Comparison of ENCODE assay signal across 1 cellular context in the genomic region with DNA sequence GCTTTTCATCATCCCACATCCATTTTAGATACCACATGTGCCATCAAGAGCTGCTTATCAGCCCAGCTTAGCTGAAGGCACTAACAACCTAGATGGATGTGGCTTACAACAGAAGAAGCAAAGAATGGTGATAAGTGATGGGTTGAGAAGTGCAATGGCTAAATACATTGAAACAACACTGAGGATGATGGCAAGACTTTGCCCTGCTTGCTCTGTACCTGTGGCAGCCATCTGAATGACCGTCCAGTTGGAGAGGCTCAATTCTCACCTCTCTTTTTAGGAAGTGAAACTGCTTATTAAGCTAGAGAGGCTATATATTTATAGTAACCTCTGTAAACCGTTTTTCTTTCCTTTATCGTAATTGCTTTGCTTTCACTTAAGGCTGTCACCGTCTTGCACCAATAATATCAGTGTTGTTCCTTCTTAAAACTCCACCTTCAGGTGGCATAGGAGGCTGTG.
TF ChIP-seq lines count a peak whose summit lies in the region.

No MANE protein-coding gene starts in this region.

TF ChIP-seq in GM12878, 131 proteins besides CTCF, POLR2A, EP300 and RAD21 (continued from another document and continues in another):
- TF ChIP-seq PRDM15 (CRISPR knock-in tag; IDR thresholded peaks at IDR 0.05) (no peak), TCF7 (IDR thresholded peaks at IDR 0.05; ENCODE audit: borderline replicate concordance) (no peak), POLR2AphosphoS5 (IDR thresholded peaks at IDR 0.05; ENCODE audit: low read length) (peak; percentile 66), GATAD2B (conservative IDR thresholded peaks at IDR 0.05; ENCODE audit: low read depth) (0 out of 2 replicates have a peak, but pooled peaks have one; percentile 53), ASH2L (IDR thresholded peaks at IDR 0.05; ENCODE audit: borderline replicate concordance, low read depth) (no peak), ATF2 (IDR thresholded peaks at IDR 0.05; ENCODE audit: low read length) (peak; percentile 77; the same call in 1 of the 2 replicates), CUX1 (IDR thresholded peaks at IDR 0.05; ENCODE audit: insufficient replicate concordance, low read depth, low read length) (no peak), KLF5 (IDR thresholded peaks at IDR 0.05; ENCODE audit: partially characterized antibody) (no peak), CREM (IDR thresholded peaks at IDR 0.05; ENCODE audit: low read depth) (peak; percentile 66), LARP7 (IDR thresholded peaks at IDR 0.05) (no peak), TAF1 (IDR thresholded peaks at IDR 0.05; ENCODE audit: borderline replicate concordance, low read depth, low read length) (peak; percentile 56; the same call in 1 of the 2 replicates), STAT1 (conservative IDR thresholded peaks at IDR 0.05) (no peak), RELA (IDR thresholded peaks at IDR 0.05; ENCODE audit: borderline replicate concordance, partially characterized antibody) (no peak), SREBF1 (IDR thresholded peaks at IDR 0.05; ENCODE audit: low read length) (no peak; the same call in 1 of the 2 replicates), SP1 (IDR thresholded peaks at IDR 0.05; ENCODE audit: low read depth, low read length) (peak; percentile 55), ZNF592 (IDR thresholded peaks at IDR 0.05) (no peak), MLLT1 (IDR thresholded peaks at IDR 0.05) (0 out of 2 replicates have a peak, but pooled peaks have one; percentile 24), YY1 (IDR thresholded peaks at IDR 0.05; ENCODE audit: low read depth, low read length) (peak; percentile 74), TCF12 (IDR thresholded peaks at IDR 0.05; ENCODE audit: low read depth, low read length) (no peak), ZBTB33 (IDR thresholded peaks at IDR 0.05) (no peak), FOXM1 (IDR thresholded peaks at IDR 0.05; ENCODE audit: low read depth, low read length) (peak; percentile 75; the same call in 1 of the 2 replicates), HCFC1 (IDR thresholded peaks at IDR 0.05; ENCODE audit: low read length) (no peak), POU2F2 (IDR thresholded peaks at IDR 0.05; ENCODE audit: borderline replicate concordance, low read depth, low read length) (0 out of 3 replicates have a peak, but pooled peaks have one; percentile 43), SMAD5 (IDR thresholded peaks at IDR 0.05; ENCODE audit: low read depth) (peak; percentile 50; the same call in 1 of the 2 replicates), HDAC6 (IDR thresholded peaks at IDR 0.05; ENCODE audit: unreplicated experiment) (no peak)
- TF ChIP-seq, protein P1, sequence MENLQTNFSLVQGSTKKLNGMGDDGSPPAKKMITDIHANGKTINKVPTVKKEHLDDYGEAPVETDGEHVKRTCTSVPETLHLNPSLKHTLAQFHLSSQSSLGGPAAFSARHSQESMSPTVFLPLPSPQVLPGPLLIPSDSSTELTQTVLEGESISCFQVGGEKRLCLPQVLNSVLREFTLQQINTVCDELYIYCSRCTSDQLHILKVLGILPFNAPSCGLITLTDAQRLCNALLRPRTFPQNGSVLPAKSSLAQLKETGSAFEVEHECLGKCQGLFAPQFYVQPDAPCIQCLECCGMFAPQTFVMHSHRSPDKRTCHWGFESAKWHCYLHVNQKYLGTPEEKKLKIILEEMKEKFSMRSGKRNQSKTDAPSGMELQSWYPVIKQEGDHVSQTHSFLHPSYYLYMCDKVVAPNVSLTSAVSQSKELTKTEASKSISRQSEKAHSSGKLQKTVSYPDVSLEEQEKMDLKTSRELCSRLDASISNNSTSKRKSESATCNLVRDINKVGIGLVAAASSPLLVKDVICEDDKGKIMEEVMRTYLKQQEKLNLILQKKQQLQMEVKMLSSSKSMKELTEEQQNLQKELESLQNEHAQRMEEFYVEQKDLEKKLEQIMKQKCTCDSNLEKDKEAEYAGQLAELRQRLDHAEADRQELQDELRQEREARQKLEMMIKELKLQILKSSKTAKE (IDR thresholded peaks at IDR 0.05; ENCODE audit: low read depth, poor library complexity, severe bottlenecking), result peak; percentile 74
